Comparison of ENCODE assay signal across 8 cellular contexts in the genomic region with DNA sequence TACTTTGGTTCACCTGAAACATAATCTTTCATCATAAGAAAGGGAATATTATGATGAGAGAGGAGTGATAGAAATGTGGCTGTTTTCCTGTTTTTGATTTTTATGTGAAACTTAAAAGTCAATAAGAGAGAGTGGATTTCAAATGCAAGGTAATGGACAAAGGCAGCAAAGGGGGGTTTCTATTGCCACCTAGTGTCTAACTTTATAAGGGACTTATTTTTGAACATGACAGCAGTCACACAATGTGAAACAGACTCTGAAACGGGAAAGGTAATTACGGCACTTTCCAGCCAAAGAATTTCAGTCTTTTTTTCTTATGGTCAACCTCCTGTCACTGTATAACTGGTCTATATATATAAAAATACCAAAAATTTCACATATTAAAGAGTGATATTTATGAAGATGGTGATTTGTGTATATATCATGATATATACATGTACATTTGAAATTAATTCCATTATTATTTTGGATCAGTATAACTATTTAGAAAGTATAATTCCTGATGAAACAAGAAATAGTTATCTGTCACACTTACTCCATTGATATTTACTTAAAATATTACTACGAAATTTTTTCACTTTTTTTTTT.
A peak's percentile ranks its signal among the peaks of the same experiment; 100 is the strongest.
DNase-seq lines count a peak whose midpoint lies in the region; ATAC-seq, FAIRE-seq and TF ChIP-seq lines count a peak whose summit lies in the region.

No MANE protein-coding gene starts in this region.

- H3K4me1 Mint-ChIP-seq in endodermal cell (peaks cover 6% of the 10 kb centered on the region), nephron (peaks cover 14% of the 10 kb centered on the region)

- H3K27me3 Mint-ChIP-seq in endodermal cell (ENCODE audit: insufficient read depth): peaks cover 4% of the 10 kb centered on the region
- H3K27me3 Mint-ChIP-seq in nephron (ENCODE audit: low read depth): peaks cover 39% of the 10 kb centered on the region

- H3K79me2 ChIP-seq in OCI-LY1 (ENCODE audit: insufficient read depth, low read length): no peaks in the 10 kb centered on the region

- no peak overlapping the region for H3K4me3 ChIP-seq in OCI-LY1 (ENCODE audit: low read depth, low read length, poor library complexity, severe bottlenecking)
- no peak overlapping the region for H3K4me3 ChIP-seq in endodermal cell (ENCODE audit: low read length)

- peak; percentile 62 for TF ChIP-seq CTCF in OCI-LY1 (IDR thresholded peaks at IDR 0.05; ENCODE audit: low read length)
- TF ChIP-seq CTCF in endodermal cell (conservative IDR thresholded peaks at IDR 0.05): peak; percentile 85
- peak; percentile 72 to 75 (median 72) for TF ChIP-seq CTCF in nephron (IDR thresholded peaks at IDR 0.05; ENCODE audit: unreplicated experiment in 3 of 3)

- H3K9me3 ChIP-seq in OCI-LY1 (ENCODE audit: low read length) (no peaks in the 10 kb centered on the region), endodermal cell (ENCODE audit: control insufficient read depth, low read length) (no peaks in the 10 kb centered on the region)

- no peaks in the 10 kb centered on the region for H3K9me2 ChIP-seq in OCI-LY1 (ENCODE audit: low read depth, low read length)

- H3K4me2 ChIP-seq in OCI-LY1 (ENCODE audit: low read length): no peak overlapping the region

- ATAC-seq in GM21528 (IDR thresholded peaks at IDR 0.05; ENCODE audit: low FRiP score, unreplicated experiment): peak; percentile 95
- ATAC-seq in HG03575 (IDR thresholded peaks at IDR 0.05; ENCODE audit: extremely low read depth, insufficient number of reproducible peaks, low FRiP score, unreplicated experiment): peak; percentile 93

- H3K27ac ChIP-seq in OCI-LY1 (ENCODE audit: low read depth, low read length, poor library complexity, severe bottlenecking) (no peak overlapping the region), endodermal cell (ENCODE audit: low read depth, low read length) (no peak overlapping the region)

- H3K9me3 Mint-ChIP-seq in endodermal cell (no peaks in the 10 kb centered on the region), nephron (no peaks in the 10 kb centered on the region)

- DNase-seq in endodermal cell: no peak
- DNase-seq in activated CD8-positive, alpha-beta memory T cell treated with anti-CD3 and anti-CD28 coated beads, Interleukin-2, amount 50 U/mL, for 48 hours: no peak
- DNase-seq in stimulated activated CD4-positive, alpha-beta T cell treated with anti-CD3 and anti-CD28 coated beads, Interleukin-4, amount 100 ng/mL, for 24 hours: no peak

- 31% methylated on average over 2 of the region's 3 CpGs; no CpG with 5 or more reads in 1 of the 2 experiments for WGBS in endodermal cell (ENCODE audit: insufficient coverage in 1 of 2, insufficient read length in 1 of 2), 2 experiments

- H3K9ac ChIP-seq in OCI-LY1 (ENCODE audit: low read length) (no peak overlapping the region), endodermal cell (ENCODE audit: extremely low read depth, low read length, poor library complexity, severe bottlenecking) (no peak overlapping the region)

- H3K4me1 ChIP-seq in OCI-LY1 (ENCODE audit: insufficient read depth, low read length, severe bottlenecking) (no peaks in the 10 kb centered on the region), endodermal cell (ENCODE audit: control insufficient read depth, insufficient read depth, low read length) (no peaks in the 10 kb centered on the region)

- no peak overlapping the region for H2AFZ ChIP-seq in OCI-LY1 (ENCODE audit: low read length)

- FAIRE-seq in G401.6 (lab: Jason Lieb, UNC): peak; percentile 97

- H3K27me3 ChIP-seq in OCI-LY1 (ENCODE audit: insufficient read depth, low read length) (no peaks in the 10 kb centered on the region), endodermal cell (ENCODE audit: control insufficient read depth, insufficient read depth, low read length, poor library complexity, severe bottlenecking) (no peaks in the 10 kb centered on the region)

- H3K4me3 Mint-ChIP-seq in endodermal cell (no peak overlapping the region), nephron (no peak overlapping the region)

- H3K36me3 Mint-ChIP-seq in endodermal cell (ENCODE audit: low read depth) (no peaks in the 10 kb centered on the region), nephron (ENCODE audit: low read depth) (no peaks in the 10 kb centered on the region)

- H3K36me3 ChIP-seq in OCI-LY1 (ENCODE audit: insufficient read depth, low read length) (no peaks in the 10 kb centered on the region), endodermal cell (ENCODE audit: control insufficient read depth, insufficient read depth, low read length) (no peaks in the 10 kb centered on the region)

- H3F3A ChIP-seq in OCI-LY1 (ENCODE audit: insufficient read depth, low read length): no peaks in the 10 kb centered on the region

- no peak overlapping the region for H3K27ac Mint-ChIP-seq in endodermal cell
- no peak overlapping the region for H3K27ac Mint-ChIP-seq in nephron

- no peaks in the 10 kb centered on the region for H4K20me1 ChIP-seq in OCI-LY1 (ENCODE audit: insufficient read depth, low read length)
